Comparison of ENCODE assay signal across 21 cellular contexts in the genomic region with DNA sequence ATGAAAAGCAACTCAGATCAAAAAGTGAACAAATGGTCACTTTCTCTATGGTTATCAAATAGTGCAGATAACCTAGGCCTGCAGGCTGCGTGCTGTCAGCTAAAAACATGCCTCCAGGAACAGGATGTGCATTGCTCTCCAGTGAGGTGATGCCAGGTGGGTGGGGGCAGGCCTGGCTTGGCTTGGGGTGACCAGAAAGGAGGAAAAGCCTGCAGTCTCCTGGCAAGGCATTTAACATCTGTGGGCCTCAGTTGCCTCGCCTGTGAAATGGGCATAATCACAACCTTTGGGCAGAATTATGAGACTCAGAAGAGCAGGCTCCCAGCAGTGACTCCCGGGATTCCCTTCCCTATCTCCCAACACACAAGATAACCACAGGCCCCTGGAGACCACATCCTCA.
"Had no signal": no experiment of that assay in that cellular context is flagged by ENCODE, and none has a peak within 500 bp of the region (broad histone marks: within the 10 kb centered on the region; RNA-seq: fewer than 3 reads in every experiment).

No MANE protein-coding gene starts in this region.

- H3K27me3 ChIP-seq: body of pancreas, gastrocnemius medialis, right atrium auricular region, thyroid gland, vagina had no signal

- H3K36me3 Mint-ChIP-seq: naive B cell had no signal

- DNase-seq: activated CD4-positive, alpha-beta T cell treated with anti-CD3 and anti-CD28 coated beads for 36 hours; activated CD4-positive, alpha-beta T cell treated with anti-CD3 and anti-CD28 coated beads, Interleukin-2, amount 50 U/mL, for 48 hours; activated naive CD4-positive, alpha-beta T cell treated with Interleukin-2 at 50 U/mL for 16 hours; body of pancreas; central memory CD4-positive, alpha-beta T cell; gastrocnemius medialis; kidney; left ventricle myocardium inferior; mucosa of descending colon; naive B cell; stimulated activated naive CD4-positive, alpha-beta T cell; thyroid gland had no signal

- H3K36me3 ChIP-seq: gastrocnemius medialis, left ventricle myocardium inferior, prostate gland, right atrium auricular region, thyroid gland, vagina had no signal

- H3K9me3 Mint-ChIP-seq: naive B cell; neural crest cell; T-helper 2 cell treated with Interferon-gamma antibody and Interleukin-4, amounts not matched to agents 5 μg/mL and 100 μg/mL, for 36 hours had no signal

- H3K4me3 Mint-ChIP-seq: activated CD4-positive, alpha-beta T cell treated with anti-CD3 and anti-CD28 coated beads for 36 hours; naive B cell; neural crest cell; T-helper 2 cell treated with Interferon-gamma antibody and Interleukin-4, amounts not matched to agents 5 μg/mL and 100 μg/mL, for 36 hours had no signal

- ATAC-seq: activated CD4-positive, alpha-beta T cell treated with anti-CD3 and anti-CD28 coated beads for 36 hours; body of pancreas; gastrocnemius medialis; mucosa of descending colon had no signal

- FAIRE-seq: colon, endometrium, kidney, TTC549 had no signal

- H3K4me1 Mint-ChIP-seq: activated CD4-positive, alpha-beta T cell treated with anti-CD3 and anti-CD28 coated beads for 36 hours; naive B cell had no signal

- H3K4me1 ChIP-seq: body of pancreas, gastrocnemius medialis, prostate gland, right atrium auricular region, vagina had no signal

- H3K27ac ChIP-seq: body of pancreas, gastrocnemius medialis, left ventricle myocardium inferior, prostate gland, right atrium auricular region, skin epidermis, vagina had no signal

- H3K27ac Mint-ChIP-seq: activated CD4-positive, alpha-beta T cell treated with anti-CD3 and anti-CD28 coated beads for 36 hours; T-helper 2 cell treated with Interferon-gamma antibody and Interleukin-4, amounts not matched to agents 5 μg/mL and 100 μg/mL, for 36 hours had no signal

- H3K9me3 ChIP-seq: body of pancreas, gastrocnemius medialis, left ventricle myocardium inferior, mucosa of descending colon, prostate gland, right atrium auricular region, thyroid gland, vagina had no signal

- H3K4me3 ChIP-seq: body of pancreas, gastrocnemius medialis, left ventricle myocardium inferior, mucosa of descending colon, prostate gland, right atrium auricular region, skin epidermis, thyroid gland, vagina had no signal
